Comparison of ENCODE assay signal across 37 cellular contexts in genomic region chr9:24509850-24510249, GRCh38. TPM values are rescaled to one million over a fixed set of nuclear protein-coding genes. Genes with fewer than 3 reads are reported as not detected.
"Had no signal": no experiment of that assay in that cellular context is flagged by ENCODE, and none has a peak within 500 bp of the region (broad histone marks: within the 10 kb centered on the region; RNA-seq: fewer than 3 reads in every experiment).

No MANE protein-coding gene starts in this region.

- H3K27ac Mint-ChIP-seq: immature natural killer cell; mesothelial cell of epicardium; naive B cell; natural killer cell; nephron progenitor cell; neural progenitor cell; progenitor cell of endocrine pancreas; stimulated activated naive B cell treated with anti-CD40 and anti-IgM and Interleukin-4, amounts not matched to agents 10 μg/mL and 1 μg/mL and 100 μg/mL, for 72 hours; stimulated activated naive CD8-positive, alpha-beta T cell treated with anti-CD3 and anti-CD28 coated beads, Interleukin-15, Interleukin-2, amounts not matched to agents 100 ng/mL and 50 ng/mL, for 24 hours had no signal

- H3K4me2 ChIP-seq: hepatocyte, neural progenitor cell, smooth muscle cell had no signal

- DNase-seq: heart right ventricle; immature natural killer cell; kidney; left colon; lower lobe of right lung; mammary epithelial cell; mesenchymal stem cell; naive B cell; natural killer cell; nephron progenitor cell; occipital lobe; right lobe of liver; stimulated activated CD4-positive, alpha-beta T cell treated with anti-CD3 and anti-CD28 coated beads, Interleukin-2, amount 100 ng/mL, for 24 hours; stimulated activated CD4-positive, alpha-beta T cell treated with anti-CD3 and anti-CD28 coated beads, Interleukin-4, amount 100 ng/mL, for 1 hour; stimulated activated naive B cell treated with anti-CD40 and anti-IgM and Interleukin-4, amounts not matched to agents 10 μg/mL and 1 μg/mL and 100 μg/mL, for 72 hours; tibial artery; trophoblast cell had no signal

- H3K36me3 ChIP-seq: heart right ventricle, left lung, lower lobe of right lung, neural progenitor cell, neutrophil, right atrium auricular region, right lobe of liver, suprapubic skin, thoracic aorta, tibial artery, upper lobe of right lung had no signal

- H3K9ac ChIP-seq: neural progenitor cell, parathyroid adenoma had no signal

- H3K4me1 Mint-ChIP-seq: immature natural killer cell; naive B cell; natural killer cell; nephron progenitor cell; stimulated activated naive B cell treated with anti-CD40 and anti-IgM and Interleukin-4, amounts not matched to agents 10 μg/mL and 1 μg/mL and 100 μg/mL, for 72 hours had no signal

- H3K27me3 ChIP-seq: heart right ventricle, hepatocyte, left lung, neural progenitor cell, neutrophil, right atrium auricular region, right lobe of liver, suprapubic skin, tibial artery, upper lobe of right lung had no signal

- H3K9me3 ChIP-seq: neutrophil, right atrium auricular region, right lobe of liver, suprapubic skin, thoracic aorta, upper lobe of right lung had no signal

- H3K27me3 Mint-ChIP-seq: naive B cell; progenitor cell of endocrine pancreas; stimulated activated naive B cell treated with anti-CD40 and anti-IgM and Interleukin-4, amounts not matched to agents 10 μg/mL and 1 μg/mL and 100 μg/mL, for 72 hours; stimulated activated naive CD8-positive, alpha-beta T cell treated with anti-CD3 and anti-CD28 coated beads, Interleukin-15, Interleukin-2, amounts not matched to agents 100 ng/mL and 50 ng/mL, for 24 hours had no signal

- H3K79me2 ChIP-seq: hepatocyte, parathyroid adenoma had no signal

- H2AFZ ChIP-seq: hepatocyte, neural progenitor cell, parathyroid adenoma had no signal

- H3K27ac ChIP-seq: heart right ventricle, hepatocyte, left lung, lower lobe of right lung, neural progenitor cell, neutrophil, parathyroid adenoma, right atrium auricular region, right lobe of liver, suprapubic skin, thoracic aorta, tibial artery, upper lobe of right lung had no signal

- H3K4me3 ChIP-seq: heart right ventricle, hepatocyte, left lung, lower lobe of right lung, neural progenitor cell, right atrium auricular region, right lobe of liver, smooth muscle cell, suprapubic skin, thoracic aorta, tibial artery, upper lobe of right lung had no signal

- H3K36me3 Mint-ChIP-seq: stimulated activated naive B cell treated with anti-CD40 and anti-IgM and Interleukin-4, amounts not matched to agents 10 μg/mL and 1 μg/mL and 100 μg/mL, for 72 hours had no signal

- ATAC-seq: heart right ventricle; left colon; left lung; lower lobe of right lung; natural killer cell; right lobe of liver; stimulated activated naive B cell treated with anti-CD40 and anti-IgM and Interleukin-4, amounts not matched to agents 10 μg/mL and 1 μg/mL and 100 μg/mL, for 72 hours; upper lobe of right lung had no signal

- H3K4me1 ChIP-seq: heart right ventricle, left lung, lower lobe of right lung, neural progenitor cell, parathyroid adenoma, right atrium auricular region, right lobe of liver, suprapubic skin, tibial artery, upper lobe of right lung had no signal

- H3K4me3 Mint-ChIP-seq: immature natural killer cell; mesothelial cell of epicardium; naive B cell; natural killer cell; nephron progenitor cell; neural progenitor cell; stimulated activated naive B cell treated with anti-CD40 and anti-IgM and Interleukin-4, amounts not matched to agents 10 μg/mL and 1 μg/mL and 100 μg/mL, for 72 hours; stimulated activated naive CD8-positive, alpha-beta T cell treated with anti-CD3 and anti-CD28 coated beads, Interleukin-15, Interleukin-2, amounts not matched to agents 100 ng/mL and 50 ng/mL, for 24 hours had no signal

RNA-seq across cellular contexts. Expression of gene IZUMO3, which starts 35.8 kb away (rescaled TPM):
- total RNA-seq: heart right ventricle, hepatocyte, kidney, left colon, left lung, liver, lower lobe of right lung, mammary epithelial cell, mesothelial cell of epicardium, mononuclear cell, natural killer cell, occipital lobe, osteocyte, progenitor cell of endocrine pancreas, pulmonary artery endothelial cell, renal cortical epithelial cell, right atrium auricular region, right lobe of liver, skeletal muscle tissue, smooth muscle cell, subcutaneous adipose tissue, suprapubic skin, thoracic aorta, upper lobe of right lung had no signal
- polyA plus RNA-seq: heart right ventricle, hepatocyte, immature natural killer cell, liver, mammary epithelial cell, smooth muscle cell had no signal
